Comparison of ENCODE assay signal across 1 cellular context in genomic region chr15:22794063-22794462, GRCh38.
A peak's percentile ranks its signal among the peaks of the same experiment; 100 is the strongest.
TF ChIP-seq lines count a peak whose summit lies in the region.

No MANE protein-coding gene starts in this region.

TF ChIP-seq in K562, 482 proteins besides CTCF, POLR2A, EP300 and RAD21 (continues in another document):
- TF ChIP-seq L3MBTL2 (IDR thresholded peaks at IDR 0.05) (peak; percentile 63), YBX1 (IDR thresholded peaks at IDR 0.05) (no peak), ZBTB26 (CRISPR knock-in tag; IDR thresholded peaks at IDR 0.05) (no peak), GATAD2A (IDR thresholded peaks at IDR 0.05) (no peak), ZNF583 (CRISPR knock-in tag; IDR thresholded peaks at IDR 0.05) (no peak), RBM39 (optimal IDR thresholded peaks at IDR 0.05; ENCODE audit: low read depth, low read length) (no peak), DNMT1 (IDR thresholded peaks at IDR 0.05) (no peak), RNF219 (CRISPR knock-in tag; IDR thresholded peaks at IDR 0.05) (no peak), E2F6 (IDR thresholded peaks at IDR 0.05; ENCODE audit: borderline replicate concordance in 1 of 2, extremely low read depth in 1 of 2, insufficient read depth in 1 of 2, insufficient read length in 1 of 2, low read depth in 1 of 2, low read length in 1 of 2, poor library complexity in 1 of 2, severe bottlenecking in 1 of 2) (peak in 1 of 2 experiments; percentile 38), TEAD2 (tag; IDR thresholded peaks at IDR 0.05) (no peak), SRSF7 (optimal IDR thresholded peaks at IDR 0.05; ENCODE audit: low read depth, low read length) (no peak), HNRNPL (IDR thresholded peaks at IDR 0.05; ENCODE audit: low read depth, low read length) (no peak), ZNF23 (CRISPR knock-in tag; IDR thresholded peaks at IDR 0.05) (no peak), NR1H2 (CRISPR knock-in tag; IDR thresholded peaks at IDR 0.05) (no peak), OTX1 (CRISPR knock-in tag; IDR thresholded peaks at IDR 0.05) (no peak), GATAD2B (IDR thresholded peaks at IDR 0.05; ENCODE audit: borderline replicate concordance) (no peak), ZNF655 (CRISPR knock-in tag; IDR thresholded peaks at IDR 0.05) (no peak), REST (CRISPR knock-in tag; IDR thresholded peaks at IDR 0.05; ENCODE audit: low read depth) (no peak), MGA (IDR thresholded peaks at IDR 0.05) (0 out of 2 replicates have a peak, but pooled peaks have one; percentile 33), E2F1 (CRISPR knock-in tag; IDR thresholded peaks at IDR 0.05) (no peak), YY1 (IDR thresholded peaks at IDR 0.05; ENCODE audit: borderline replicate concordance in 1 of 3, control insufficient read depth in 1 of 3, extremely low read depth in 1 of 3, insufficient read depth in 3 of 3, insufficient read length in 1 of 3, insufficient replicate concordance in 2 of 3, low read depth in 1 of 3, low read length in 2 of 3) (peak in 1 of 3 experiments; percentile 63), CEBPZ (IDR thresholded peaks at IDR 0.05; ENCODE audit: borderline replicate concordance, low read depth, low read length) (no peak), ETV6 (IDR thresholded peaks at IDR 0.05; ENCODE audit: borderline replicate concordance in 1 of 2, low read depth in 2 of 2, low read length in 1 of 2) (no peak), ETV6 (CRISPR knock-in tag; IDR thresholded peaks at IDR 0.05; ENCODE audit: borderline replicate concordance) (no peak), SP2 (IDR thresholded peaks at IDR 0.05; ENCODE audit: extremely low read depth, low read depth, low read length, poor library complexity, severe bottlenecking) (no peak), MEF2D (tag; conservative IDR thresholded peaks at IDR 0.05; ENCODE audit: low read depth) (no peak), FOXP1 (CRISPR knock-in tag; IDR thresholded peaks at IDR 0.05) (no peak), GABPA (tag; conservative IDR thresholded peaks at IDR 0.05; ENCODE audit: low read depth) (0 out of 2 replicates have a peak, but pooled peaks have one; percentile 28)
